ENCODE assay signal across 12 cellular contexts in the genomic region with DNA sequence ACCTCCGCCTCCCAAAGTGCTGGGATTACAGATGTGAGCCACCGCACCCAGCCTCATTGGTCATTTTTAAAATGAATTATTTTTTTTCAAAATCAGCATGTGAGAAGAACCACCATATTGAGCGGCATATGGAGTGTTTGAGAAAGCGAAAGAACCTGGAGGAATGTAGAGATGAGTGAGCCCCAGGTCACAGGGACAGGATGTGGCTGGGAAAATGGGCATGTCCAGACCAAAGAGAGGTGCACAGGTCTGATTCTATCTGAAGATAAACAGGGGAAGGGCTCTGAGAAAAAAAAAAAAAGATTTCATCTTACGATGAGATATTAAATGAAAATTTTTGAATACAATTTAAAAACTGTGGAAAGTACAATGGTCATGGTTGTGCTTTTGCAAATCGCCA. TPM values are rescaled to one million over a fixed set of nuclear protein-coding genes. Genes with fewer than 3 reads are reported as not detected.
A peak's percentile ranks its signal among the peaks of the same experiment; 100 is the strongest.
DNase-seq lines count a peak whose midpoint lies in the region; ATAC-seq and TF ChIP-seq lines count a peak whose summit lies in the region.
"Not testable (repeated sequence)": the region's sequence is repeated elsewhere in the genome, so short reads cannot be mapped to it uniquely, and the experiment has no call there.
"Had no signal": no experiment of that assay in that cellular context is flagged by ENCODE, and none has a peak within 500 bp of the region (broad histone marks: within the 10 kb centered on the region; RNA-seq: fewer than 3 reads in every experiment).

No MANE protein-coding gene starts in this region.

- H3K27ac ChIP-seq in BLaER1 (peak overlapping the region; percentile 64), HL-60 (replicated peaks) (peak overlapping the region; percentile 25)
- peak overlapping the region; percentile 57 for H3K27ac ChIP-seq in effector memory CD4-positive, alpha-beta T cell (ENCODE audit: insufficient read depth, low read length, poor library complexity, severe bottlenecking)
- peak overlapping the region; percentile 57 for H3K27ac ChIP-seq in naive thymus-derived CD4-positive, alpha-beta T cell (ENCODE audit: low read depth, low read length)

- H3K9me3 Mint-ChIP-seq in activated CD8-positive, alpha-beta memory T cell treated with anti-CD3 and anti-CD28 coated beads, Interleukin-2, amount 10 ng/mL, durations not matched to agents 7 days and 5 days (ENCODE audit: low read depth); activated naive CD4-positive, alpha-beta T cell treated with anti-CD3 and anti-CD28 coated beads, Interleukin-2, amount 50 U/mL, for 72 hours; naive thymus-derived CD4-positive, alpha-beta T cell; stimulated activated naive CD8-positive, alpha-beta T cell treated with anti-CD3 and anti-CD28 coated beads, Interleukin-15, Interleukin-2, amounts not matched to agents 100 ng/mL and 50 ng/mL, for 24 hours: not testable (repeated sequence)

- H3K4me2 ChIP-seq in BLaER1: peak overlapping the region; percentile 85

- not testable (repeated sequence) for TF ChIP-seq CTCF in HL-60 (IDR thresholded peaks at IDR 0.05; ENCODE audit: insufficient read depth, low read length)

- intact Hi-C loops in naive thymus-derived CD4-positive, alpha-beta T cell (cut with micrococcal nuclease): loop anchor here (2.0 to 5.0 kb wide), 2 partner anchors 26 to 145 kb away; no protein-coding TSS in a partner anchor

- H3K9me3 ChIP-seq in BLaER1; T-helper 17 cell (ENCODE audit: control insufficient read depth, low read length, poor library complexity, severe bottlenecking); effector memory CD4-positive, alpha-beta T cell (ENCODE audit: control insufficient read depth, low read length); naive thymus-derived CD4-positive, alpha-beta T cell (ENCODE audit: control insufficient read depth in 2 of 3, low read length in 3 of 3): not testable (repeated sequence)

- peak overlapping the region; percentile 69; the same call in 1 of the 2 replicates for H3K9ac ChIP-seq in BLaER1

- H3K36me3 Mint-ChIP-seq in T-helper 17 cell (ENCODE audit: low read depth); stimulated activated naive CD8-positive, alpha-beta T cell treated with anti-CD3 and anti-CD28 coated beads, Interleukin-15, Interleukin-2, amounts not matched to agents 100 ng/mL and 50 ng/mL, for 24 hours (ENCODE audit: low read depth): not testable (repeated sequence)
- H3K36me3 Mint-ChIP-seq in activated CD8-positive, alpha-beta memory T cell treated with anti-CD3 and anti-CD28 coated beads, Interleukin-2, amount 10 ng/mL, durations not matched to agents 7 days and 5 days: peaks cover 28% of the 10 kb centered on the region
- H3K36me3 Mint-ChIP-seq in activated naive CD4-positive, alpha-beta T cell treated with anti-CD3 and anti-CD28 coated beads, Interleukin-2, amount 50 U/mL, for 72 hours: peaks cover 0 to 10% of the 10 kb centered on the region in 2 donors
- H3K36me3 Mint-ChIP-seq in naive thymus-derived CD4-positive, alpha-beta T cell: peaks cover 3 to 35% (median 15%) of the 10 kb centered on the region in 5 donors

- peak overlapping the region; percentile 94 for H3K27ac Mint-ChIP-seq in T-helper 17 cell
- peak overlapping the region; percentile 84 for H3K27ac Mint-ChIP-seq in activated CD8-positive, alpha-beta memory T cell treated with anti-CD3 and anti-CD28 coated beads, Interleukin-2, amount 10 ng/mL, durations not matched to agents 7 days and 5 days
- H3K27ac Mint-ChIP-seq in activated naive CD4-positive, alpha-beta T cell treated with anti-CD3 and anti-CD28 coated beads, Interleukin-2, amount 50 U/mL, for 72 hours: peak overlapping the region; percentile 34 to 93
- peak overlapping the region; percentile 85 to 97 (median 92) for H3K27ac Mint-ChIP-seq in naive thymus-derived CD4-positive, alpha-beta T cell
- H3K27ac Mint-ChIP-seq in stimulated activated naive CD8-positive, alpha-beta T cell treated with anti-CD3 and anti-CD28 coated beads, Interleukin-15, Interleukin-2, amounts not matched to agents 100 ng/mL and 50 ng/mL, for 24 hours: peak overlapping the region; percentile 57

- peaks cover 72% of the 10 kb centered on the region for H3K4me1 ChIP-seq in BLaER1
- peaks cover 33% of the 10 kb centered on the region for H3K4me1 ChIP-seq in effector memory CD4-positive, alpha-beta T cell (ENCODE audit: control insufficient read depth, insufficient read depth, low read length, poor library complexity, severe bottlenecking)
- H3K4me1 ChIP-seq in naive thymus-derived CD4-positive, alpha-beta T cell (ENCODE audit: control insufficient read depth in 2 of 2, insufficient read depth in 2 of 2, low read length in 2 of 2): peaks cover 40 to 47% of the 10 kb centered on the region in 2 donors

- peak overlapping the region; percentile 83 for H3K4me3 Mint-ChIP-seq in T-helper 17 cell
- peak overlapping the region; percentile 94 for H3K4me3 Mint-ChIP-seq in activated CD8-positive, alpha-beta memory T cell treated with anti-CD3 and anti-CD28 coated beads, Interleukin-2, amount 10 ng/mL, durations not matched to agents 7 days and 5 days
- peak overlapping the region; percentile 87 to 96 (median 94) for H3K4me3 Mint-ChIP-seq in naive thymus-derived CD4-positive, alpha-beta T cell
- peak overlapping the region; percentile 88 for H3K4me3 Mint-ChIP-seq in stimulated activated naive CD8-positive, alpha-beta T cell treated with anti-CD3 and anti-CD28 coated beads, Interleukin-15, Interleukin-2, amounts not matched to agents 100 ng/mL and 50 ng/mL, for 24 hours

- H3K27me3 Mint-ChIP-seq in T-helper 17 cell; activated CD8-positive, alpha-beta memory T cell treated with anti-CD3 and anti-CD28 coated beads, Interleukin-2, amount 10 ng/mL, durations not matched to agents 7 days and 5 days; stimulated activated naive CD8-positive, alpha-beta T cell treated with anti-CD3 and anti-CD28 coated beads, Interleukin-15, Interleukin-2, amounts not matched to agents 100 ng/mL and 50 ng/mL, for 24 hours: not testable (repeated sequence)
- H3K27me3 Mint-ChIP-seq in naive thymus-derived CD4-positive, alpha-beta T cell: peaks cover 0 to 12% (median 0%) of the 10 kb centered on the region in 5 donors

- POLR2A ChIA-PET in naive thymus-derived CD4-positive, alpha-beta T cell (lab: Charles Lee): interaction anchor here (1.2 to 4.0 kb wide), 3 partner anchors 10 to 26 kb away, joined by 4 to 27 read pairs (median 7); no protein-coding TSS in a partner anchor

- DNase-seq in HL-60 (ENCODE audit: low read depth in 1 of 2, low spot score in 1 of 2); T-helper 17 cell; activated naive CD4-positive, alpha-beta T cell treated with anti-CD3 and anti-CD28 coated beads, Interleukin-2, amount 50 U/mL, for 72 hours (ENCODE audit: low spot score in 2 of 2); effector memory CD4-positive, alpha-beta T cell; naive thymus-derived CD4-positive, alpha-beta T cell: not testable (repeated sequence)
- peak; percentile 83 for DNase-seq in activated CD8-positive, alpha-beta memory T cell treated with anti-CD3 and anti-CD28 coated beads, Interleukin-2, amount 10 ng/mL, durations not matched to agents 7 days and 5 days

- CTCF ChIA-PET in activated CD8-positive, alpha-beta memory T cell treated with anti-CD3 and anti-CD28 coated beads, Interleukin-2, amount 10 ng/mL, durations not matched to agents 7 days and 5 days (lab: Charles Lee): interaction anchor here (1.2 to 1.5 kb wide), 2 partner anchors 26 to 28 kb away, joined by 5 to 7 read pairs; no protein-coding TSS in a partner anchor
- CTCF ChIA-PET in naive thymus-derived CD4-positive, alpha-beta T cell (lab: Charles Lee): interaction anchor here (0.6 to 1.5 kb wide), 4 partner anchors 26 to 1431 kb away, joined by 3 to 7 read pairs (median 3); no protein-coding TSS in a partner anchor

- peaks cover 36% of the 10 kb centered on the region for H3K4me1 Mint-ChIP-seq in T-helper 17 cell
- H3K4me1 Mint-ChIP-seq in activated CD8-positive, alpha-beta memory T cell treated with anti-CD3 and anti-CD28 coated beads, Interleukin-2, amount 10 ng/mL, durations not matched to agents 7 days and 5 days: peaks cover 51% of the 10 kb centered on the region
- peaks cover 27 to 71% (median 55%) of the 10 kb centered on the region in 7 donors for H3K4me1 Mint-ChIP-seq in naive thymus-derived CD4-positive, alpha-beta T cell
- H3K4me1 Mint-ChIP-seq in stimulated activated naive CD8-positive, alpha-beta T cell treated with anti-CD3 and anti-CD28 coated beads, Interleukin-15, Interleukin-2, amounts not matched to agents 100 ng/mL and 50 ng/mL, for 24 hours (ENCODE audit: low read depth): peaks cover 60% of the 10 kb centered on the region

- not testable (repeated sequence) for ATAC-seq in T-helper 17 cell; naive thymus-derived CD4-positive, alpha-beta T cell
- ATAC-seq in activated CD8-positive, alpha-beta memory T cell treated with anti-CD3 and anti-CD28 coated beads, Interleukin-2, amount 10 ng/mL, durations not matched to agents 7 days and 5 days: peak; percentile 72
- ATAC-seq in activated naive CD4-positive, alpha-beta T cell treated with anti-CD3 and anti-CD28 coated beads, Interleukin-2, amount 50 U/mL, for 72 hours: peak in 1 of 2 donors; percentile 58

- H3K36me3 ChIP-seq in BLaER1: peaks cover 12% of the 10 kb centered on the region
- not testable (repeated sequence) for H3K36me3 ChIP-seq in effector memory CD4-positive, alpha-beta T cell (ENCODE audit: control insufficient read depth, insufficient read depth, low read length); naive thymus-derived CD4-positive, alpha-beta T cell (ENCODE audit: control insufficient read depth in 2 of 3, insufficient read depth in 3 of 3, low read length in 3 of 3)

- not testable (repeated sequence) for H4K20me1 ChIP-seq in BLaER1

- H3K27me3 ChIP-seq in BLaER1; HL-60 (ENCODE audit: insufficient read depth, poor library complexity, severe bottlenecking); effector memory CD4-positive, alpha-beta T cell (replicated peaks; ENCODE audit: control insufficient read depth, insufficient read depth, low read length, poor library complexity, severe bottlenecking); naive thymus-derived CD4-positive, alpha-beta T cell (ENCODE audit: control insufficient read depth in 2 of 2, insufficient read depth in 2 of 2, low read length in 2 of 2): not testable (repeated sequence)

- H3K4me3 ChIP-seq in BLaER1 (peak overlapping the region; percentile 72), HL-60 (replicated peaks; ENCODE audit: insufficient read depth, low read length) (peak overlapping the region; percentile 57)
- H3K4me3 ChIP-seq in effector memory CD4-positive, alpha-beta T cell (ENCODE audit: insufficient read depth, low read depth, low read length, poor library complexity, severe bottlenecking): not testable (repeated sequence)
- peak overlapping the region; percentile 48 for H3K4me3 ChIP-seq in naive thymus-derived CD4-positive, alpha-beta T cell (ENCODE audit: low read length)

RNA-seq across cellular contexts. Expression of a gene that starts 2.0 kb away (rescaled TPM):
- 10 to 100 TPM; 21.5 to 22.2 TPM for total RNA-seq in T-helper 17 cell
- total RNA-seq in activated CD8-positive, alpha-beta memory T cell treated with anti-CD3 and anti-CD28 coated beads, Interleukin-2, amount 10 ng/mL, durations not matched to agents 7 days and 5 days: 10 to 100 TPM; 64.1 to 71.6 TPM
- total RNA-seq in activated naive CD4-positive, alpha-beta T cell treated with anti-CD3 and anti-CD28 coated beads, Interleukin-2, amount 50 U/mL, for 72 hours: 1 to 10 TPM; 2.9 to 9.9 TPM
- 10 to 100 TPM; 47.0 to 92.3 (median 82.3) TPM for total RNA-seq in naive thymus-derived CD4-positive, alpha-beta T cell
- polyA plus RNA-seq in naive thymus-derived CD4-positive, alpha-beta T cell: 10 to 100 TPM; 48.6 to 98.1 TPM
- total RNA-seq: A172, Daoy, GM23248, LHCN-M2 had no signal
- polyA plus RNA-seq: GM23248 had no signal

RNA-seq across cellular contexts. Expression of a gene that starts 23.8 kb away (rescaled TPM):
- total RNA-seq in T-helper 17 cell: under 1 TPM in 1 of 2 donors, not detected in 1; 0.86 TPM
- total RNA-seq in activated CD8-positive, alpha-beta memory T cell treated with anti-CD3 and anti-CD28 coated beads, Interleukin-2, amount 10 ng/mL, durations not matched to agents 7 days and 5 days: not detected
- total RNA-seq in activated naive CD4-positive, alpha-beta T cell treated with anti-CD3 and anti-CD28 coated beads, Interleukin-2, amount 50 U/mL, for 72 hours: not detected
- 1 to 10 TPM in 2 of 5 experiments, not detected in 3; 3.5 to 8.9 TPM for total RNA-seq in naive thymus-derived CD4-positive, alpha-beta T cell
- polyA plus RNA-seq in naive thymus-derived CD4-positive, alpha-beta T cell: not detected
- total RNA-seq: A172, Daoy, GM23248, LHCN-M2 had no signal
- polyA plus RNA-seq: GM23248 had no signal

RNA-seq across cellular contexts. Expression of a gene that starts 49.8 kb away (rescaled TPM):
- total RNA-seq in T-helper 17 cell: 1 to 10 TPM; 1.1 to 3.5 TPM
- total RNA-seq in activated CD8-positive, alpha-beta memory T cell treated with anti-CD3 and anti-CD28 coated beads, Interleukin-2, amount 10 ng/mL, durations not matched to agents 7 days and 5 days: not detected
- total RNA-seq in activated naive CD4-positive, alpha-beta T cell treated with anti-CD3 and anti-CD28 coated beads, Interleukin-2, amount 50 U/mL, for 72 hours: not detected
- 10 to 100 TPM in 1 of 5 experiments, 1 to 10 TPM in 1, under 1 TPM in 2, not detected in 1; 0.32 to 82.1 (median 5.1) TPM for total RNA-seq in naive thymus-derived CD4-positive, alpha-beta T cell
- under 1 TPM in 1 of 2 donors, not detected in 1; 0.34 TPM for polyA plus RNA-seq in naive thymus-derived CD4-positive, alpha-beta T cell
- total RNA-seq: A172, Daoy, GM23248, LHCN-M2 had no signal
- polyA plus RNA-seq: GM23248 had no signal

RNA-seq across cellular contexts. Expression of a gene that starts 52.5 kb away (rescaled TPM):
- total RNA-seq in T-helper 17 cell: not detected
- 1 to 10 TPM in 1 of 2 experiments, under 1 TPM in 1; 0.93 to 1.2 TPM for total RNA-seq in activated CD8-positive, alpha-beta memory T cell treated with anti-CD3 and anti-CD28 coated beads, Interleukin-2, amount 10 ng/mL, durations not matched to agents 7 days and 5 days
- under 1 TPM in 1 of 2 donors, not detected in 1; 0.37 TPM for total RNA-seq in activated naive CD4-positive, alpha-beta T cell treated with anti-CD3 and anti-CD28 coated beads, Interleukin-2, amount 50 U/mL, for 72 hours
- 1 to 10 TPM in 1 of 5 experiments, under 1 TPM in 1, not detected in 3; 0.10 to 1.8 TPM for total RNA-seq in naive thymus-derived CD4-positive, alpha-beta T cell
- polyA plus RNA-seq in naive thymus-derived CD4-positive, alpha-beta T cell: under 1 TPM; 0.23 to 0.40 TPM
- total RNA-seq: A172, Daoy, GM23248, LHCN-M2 had no signal
